Comparison of ENCODE assay signal across 10 cellular contexts in genomic region chr9:125646222-125647100, GRCh38.
DNase-seq lines count a peak whose midpoint lies in the region; ATAC-seq and TF ChIP-seq lines count a peak whose summit lies in the region.
"Had no signal": no experiment of that assay in that cellular context is flagged by ENCODE, and none has a peak within 500 bp of the region (broad histone marks: within the 10 kb centered on the region; RNA-seq: fewer than 3 reads in every experiment).

No MANE protein-coding gene starts in this region.

- POLR2A ChIA-PET in CD8-positive, alpha-beta T cell (lab: Charles Lee) = interaction anchor here (0.7 to 1.1 kb wide), 3 partner anchors 61 to 183 kb away, joined by 3 to 4 read pairs (median 3); partner anchors contain the start of gene MAPKAP1

- no peaks in the 10 kb centered on the region for H3K9me3 ChIP-seq in CD8-positive, alpha-beta T cell (ENCODE audit: low read length)
- H3K9me3 ChIP-seq: SJSA1 had no signal

- no peaks in the 10 kb centered on the region for H3K36me3 ChIP-seq in CD8-positive, alpha-beta T cell (ENCODE audit: insufficient read depth, low read length)
- H3K36me3 ChIP-seq: cardiac muscle cell had no signal

- peak overlapping the region; percentile 18 for H3K4me3 ChIP-seq in CD8-positive, alpha-beta T cell (ENCODE audit: low read depth, low read length)
- H3K4me3 ChIP-seq: cardiac muscle cell, SJSA1 had no signal

- no peaks in the 10 kb centered on the region for H3K9me3 Mint-ChIP-seq in CD8-positive, alpha-beta T cell
- no peaks in the 10 kb centered on the region for H3K9me3 Mint-ChIP-seq in activated naive CD4-positive, alpha-beta T cell treated with anti-CD3 and anti-CD28 coated beads, Interleukin-2, amount 50 U/mL, for 72 hours
- no peaks in the 10 kb centered on the region for H3K9me3 Mint-ChIP-seq in mesothelial cell of epicardium

- H3K27ac Mint-ChIP-seq in CD8-positive, alpha-beta T cell = peak overlapping the region; percentile 86
- peak overlapping the region; percentile 81 to 82 for H3K27ac Mint-ChIP-seq in activated naive CD4-positive, alpha-beta T cell treated with anti-CD3 and anti-CD28 coated beads, Interleukin-2, amount 50 U/mL, for 72 hours
- H3K27ac Mint-ChIP-seq in mesothelial cell of epicardium = peak overlapping the region; percentile 14

- no peak for TF ChIP-seq CTCF in CD8-positive, alpha-beta T cell (IDR thresholded peaks at IDR 0.05)
- TF ChIP-seq CTCF in mesothelial cell of epicardium (IDR thresholded peaks at IDR 0.05; ENCODE audit: unreplicated experiment) = no peak
- no peak for TF ChIP-seq CTCF in foreskin keratinocyte (conservative IDR thresholded peaks at IDR 0.05)

- H3K4me1 ChIP-seq in CD8-positive, alpha-beta T cell (ENCODE audit: insufficient read depth, low read length) = peaks cover 34% of the 10 kb centered on the region
- H3K4me1 ChIP-seq in foreskin keratinocyte = peaks cover 28% of the 10 kb centered on the region

- H3K4me1 Mint-ChIP-seq in CD8-positive, alpha-beta T cell (ENCODE audit: low read depth) = peaks cover 61% of the 10 kb centered on the region
- H3K4me1 Mint-ChIP-seq in mesothelial cell of epicardium = peaks cover 26% of the 10 kb centered on the region

- peaks cover 9% of the 10 kb centered on the region for H3K36me3 Mint-ChIP-seq in CD8-positive, alpha-beta T cell
- H3K36me3 Mint-ChIP-seq in activated naive CD4-positive, alpha-beta T cell treated with anti-CD3 and anti-CD28 coated beads, Interleukin-2, amount 50 U/mL, for 72 hours = peaks cover 0 to 18% of the 10 kb centered on the region in 2 donors
- H3K36me3 Mint-ChIP-seq in mesothelial cell of epicardium = peaks cover 5% of the 10 kb centered on the region

- no peaks in the 10 kb centered on the region for H3K27me3 Mint-ChIP-seq in CD8-positive, alpha-beta T cell (ENCODE audit: low read depth)
- no peaks in the 10 kb centered on the region for H3K27me3 Mint-ChIP-seq in mesothelial cell of epicardium (ENCODE audit: low read depth)

- ATAC-seq in CD8-positive, alpha-beta T cell = no peak
- ATAC-seq in activated naive CD4-positive, alpha-beta T cell treated with anti-CD3 and anti-CD28 coated beads, Interleukin-2, amount 50 U/mL, for 72 hours = no peak
- no peak for ATAC-seq in foreskin keratinocyte
- no peak for ATAC-seq in HG03439 (IDR thresholded peaks at IDR 0.05; ENCODE audit: unreplicated experiment)

- no peaks in the 10 kb centered on the region for H3K27me3 ChIP-seq in CD8-positive, alpha-beta T cell (ENCODE audit: insufficient read depth, low read length)
- H3K27me3 ChIP-seq in foreskin keratinocyte = no peaks in the 10 kb centered on the region
- H3K27me3 ChIP-seq: cardiac muscle cell, SJSA1 had no signal

- CTCF ChIA-PET in CD8-positive, alpha-beta T cell (lab: Charles Lee) = interaction anchor here (0.6 to 1.0 kb wide), 2 partner anchors 15 to 242 kb away, joined by 3 to 5 read pairs; no protein-coding TSS in a partner anchor

- no peak for DNase-seq in CD8-positive, alpha-beta T cell
- DNase-seq in HCEC 1CT (peak; percentile 53), mesothelial cell of epicardium (ENCODE audit: low spot score in 2 of 2, unreplicated experiment in 2 of 2) (no peak), foreskin keratinocyte (no peak), NCI-H187 (lab: John Stamatoyannopoulos, UW) (no peak), SW480 (ENCODE audit: low spot score) (no peak)
- DNase-seq in activated naive CD4-positive, alpha-beta T cell treated with anti-CD3 and anti-CD28 coated beads, Interleukin-2, amount 50 U/mL, for 72 hours (ENCODE audit: low spot score in 2 of 2) = no peak

- intact Hi-C loops in CD8-positive, alpha-beta T cell (cut with DNase I, micrococcal nuclease) = no loop called here

- H3K27ac ChIP-seq in CD8-positive, alpha-beta T cell (ENCODE audit: low read depth, low read length) = peak overlapping the region; percentile 34
- no peak overlapping the region for H3K27ac ChIP-seq in foreskin keratinocyte
- H3K27ac ChIP-seq: cardiac muscle cell, SJSA1 had no signal

- H3K4me3 Mint-ChIP-seq in CD8-positive, alpha-beta T cell = peak overlapping the region; percentile 83
- H3K4me3 Mint-ChIP-seq in mesothelial cell of epicardium = no peak overlapping the region

Comparison
In these comparisons a context has a peak if more than half of its experiments do, and no peak if none do; other contexts are left out.
1. H3K27ac Mint-ChIP-seq: peak in every context shown above with its lines; median percentile 86 in CD8-positive, alpha-beta T cell; 82 in activated naive CD4-positive, alpha-beta T cell treated with anti-CD3 and anti-CD28 coated beads, Interleukin-2, amount 50 U/mL, for 72 hours; 14 in mesothelial cell of epicardium.